8 cellular contexts compared by ENCODE assay signal in the genomic region with DNA sequence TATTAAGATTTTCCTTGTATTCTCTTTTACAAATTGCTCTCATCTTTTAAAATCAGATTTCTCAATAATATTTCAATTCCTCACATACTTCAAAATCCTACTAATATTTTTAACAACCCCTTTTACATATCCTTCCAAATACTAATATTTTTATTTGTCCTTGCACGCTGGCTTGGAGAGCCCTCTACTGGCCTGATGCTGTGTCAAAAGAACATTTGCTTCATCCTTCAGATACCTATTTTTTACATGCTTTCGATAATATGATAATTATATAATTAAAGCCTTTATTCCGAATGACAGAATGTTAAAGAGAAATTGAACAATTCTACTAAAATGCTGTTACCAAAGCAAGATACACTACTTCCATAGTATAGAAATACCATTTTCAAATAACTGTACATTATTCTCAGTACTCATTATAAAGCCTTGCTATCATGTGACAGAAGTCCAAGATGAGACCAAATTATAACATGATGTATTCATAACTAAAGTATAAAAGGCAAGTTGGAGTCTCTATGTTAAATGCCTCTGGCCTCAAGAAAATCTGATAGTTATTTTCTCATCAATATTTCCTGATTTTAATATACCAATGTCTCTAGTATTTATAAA. TPM values are rescaled to one million over a fixed set of nuclear protein-coding genes. Genes with fewer than 3 reads are reported as not detected.
A peak's percentile ranks its signal among the peaks of the same experiment; 100 is the strongest.
DNase-seq lines count a peak whose midpoint lies in the region; ATAC-seq and TF ChIP-seq lines count a peak whose summit lies in the region.

No MANE protein-coding gene starts in this region.

- TF ChIP-seq CTCF in AG09319 (IDR thresholded peaks at IDR 0.05; ENCODE audit: low read depth, low read length) (peak; percentile 66), OCI-LY7 (conservative IDR thresholded peaks at IDR 0.05; ENCODE audit: low read length) (peak; percentile 92), fibroblast of lung (conservative IDR thresholded peaks at IDR 0.05 in 1 of 2, IDR thresholded peaks at IDR 0.05 in 1 of 2; ENCODE audit: low read depth in 1 of 2, low read length in 2 of 2) (peak; percentile 68 to 78)

- CTCF ChIA-PET in OCI-LY7 (lab: Charles Lee; ENCODE audit: unreplicated experiment) = no interaction called here

- H2AFZ ChIP-seq in OCI-LY7 (ENCODE audit: low read length) (no peak overlapping the region), fibroblast of lung (ENCODE audit: low read length) (no peak overlapping the region)

- H3K9me3 ChIP-seq in OCI-LY7 (ENCODE audit: low read length) (no peaks in the 10 kb centered on the region), fibroblast of lung (ENCODE audit: control insufficient read depth, insufficient read depth, low read depth, low read length) (no peaks in the 10 kb centered on the region)

- DNase-seq in AG09319 (ENCODE audit: extremely low read depth, low read depth) = no peak
- DNase-seq in OCI-LY7 (ENCODE audit: low spot score) = peak; percentile 11
- DNase-seq in fibroblast of lung (ENCODE audit: low read depth in 2 of 2) = peak; percentile 35 to 65
- peak; percentile 7 for DNase-seq in skeletal muscle cell (ENCODE audit: low read depth)

- H3K79me2 ChIP-seq in OCI-LY7 (ENCODE audit: insufficient read depth, low read depth, low read length) (no peaks in the 10 kb centered on the region), fibroblast of lung (ENCODE audit: control insufficient read depth, insufficient read depth, low read length) (no peaks in the 10 kb centered on the region)

- H3K4me1 ChIP-seq in OCI-LY7 (ENCODE audit: insufficient read depth, low read length, poor library complexity, severe bottlenecking) (no peaks in the 10 kb centered on the region), fibroblast of lung (ENCODE audit: control insufficient read depth, extremely low read depth, insufficient read depth, low read length) (no peaks in the 10 kb centered on the region)

- no TSS peak for BruUV-seq in OCI-LY7 (replicated peaks; lab: Mats Ljungman, UMichigan)

- no peaks in the 10 kb centered on the region for H3K9me2 ChIP-seq in OCI-LY7 (ENCODE audit: insufficient read depth, low read length)

- H3K4me3 ChIP-seq in OCI-LY7 (ENCODE audit: low read depth, low read length, poor library complexity, severe bottlenecking) (no peak overlapping the region), fibroblast of lung (replicated peaks in 1 of 4; ENCODE audit: control extremely low read depth in 1 of 4, insufficient read depth in 1 of 4, low read depth in 3 of 4, low read length in 4 of 4) (no peak overlapping the region), skeletal muscle cell (ENCODE audit: low read depth, low read length) (no peak overlapping the region)

- H3K36me3 ChIP-seq in OCI-LY7 (ENCODE audit: insufficient read depth, low read length) = no peaks in the 10 kb centered on the region
- no peaks in the 10 kb centered on the region for H3K36me3 ChIP-seq in fibroblast of lung (ENCODE audit: control insufficient read depth, insufficient read depth, low read length)

- H3K27me3 ChIP-seq in fibroblast of lung (ENCODE audit: control insufficient read depth, insufficient read depth, low read length) = no peaks in the 10 kb centered on the region

- intact Hi-C loops in OCI-LY7 (cut with micrococcal nuclease; ENCODE audit: unreplicated experiment) = loop anchor here (5.0 kb wide), 1 partner anchor 222 kb away; no protein-coding TSS in a partner anchor

- no peak overlapping the region for H3K9ac ChIP-seq in fibroblast of lung (ENCODE audit: insufficient read depth, low read length)

- 0 out of 2 replicates have a peak, but pooled peaks cover 6% of the 10 kb centered on the region for H4K20me1 ChIP-seq in OCI-LY7 (ENCODE audit: insufficient read depth, low read length)
- no peaks in the 10 kb centered on the region for H4K20me1 ChIP-seq in fibroblast of lung (ENCODE audit: control insufficient read depth, extremely low read depth, insufficient read depth, low read length)

- ATAC-seq in GM18867 (IDR thresholded peaks at IDR 0.05; ENCODE audit: unreplicated experiment) (peak; percentile 49), GM18520 (IDR thresholded peaks at IDR 0.05; ENCODE audit: unreplicated experiment) (no peak), HG02571 (IDR thresholded peaks at IDR 0.05; ENCODE audit: unreplicated experiment) (no peak), GM18909 (IDR thresholded peaks at IDR 0.05; ENCODE audit: poor library complexity, unreplicated experiment) (no peak)

- H3K27ac ChIP-seq in OCI-LY7 (ENCODE audit: low read depth, low read length, poor library complexity, severe bottlenecking) = no peak overlapping the region
- H3K27ac ChIP-seq in fibroblast of lung (ENCODE audit: insufficient read depth, low read length) = no peak overlapping the region

- POLR2A ChIA-PET in OCI-LY7 (lab: Charles Lee) = no interaction called here

- H3K4me2 ChIP-seq in OCI-LY7 (ENCODE audit: low read length) = no peak overlapping the region
- H3K4me2 ChIP-seq in fibroblast of lung (ENCODE audit: extremely low read depth, insufficient read depth, low read length) = no peak overlapping the region

RNA-seq across cellular contexts. Expression of a gene that starts 39.0 kb away (rescaled TPM):
- total RNA-seq in OCI-LY7 (2014; rRNA removed; shearing (Covaris generic)) = not detected in 2 replicates
- total RNA-seq in OCI-LY7 (2022) = not detected in 2 replicates
- 1.0 and 2.0 TPM in 2 replicates for total RNA-seq in fibroblast of lung
- 0.56 and 1.3 TPM in 2 replicates for polyA plus RNA-seq in fibroblast of lung
- 0.41 and 0.61 TPM in 2 replicates for polyA plus RNA-seq in fibroblast of lung (2012)
- polyA minus RNA-seq in fibroblast of lung (ENCODE audit: low replicate concordance) = not detected in 2 replicates
